Comparison of ENCODE assay signal across 1 cellular context in the genomic region with DNA sequence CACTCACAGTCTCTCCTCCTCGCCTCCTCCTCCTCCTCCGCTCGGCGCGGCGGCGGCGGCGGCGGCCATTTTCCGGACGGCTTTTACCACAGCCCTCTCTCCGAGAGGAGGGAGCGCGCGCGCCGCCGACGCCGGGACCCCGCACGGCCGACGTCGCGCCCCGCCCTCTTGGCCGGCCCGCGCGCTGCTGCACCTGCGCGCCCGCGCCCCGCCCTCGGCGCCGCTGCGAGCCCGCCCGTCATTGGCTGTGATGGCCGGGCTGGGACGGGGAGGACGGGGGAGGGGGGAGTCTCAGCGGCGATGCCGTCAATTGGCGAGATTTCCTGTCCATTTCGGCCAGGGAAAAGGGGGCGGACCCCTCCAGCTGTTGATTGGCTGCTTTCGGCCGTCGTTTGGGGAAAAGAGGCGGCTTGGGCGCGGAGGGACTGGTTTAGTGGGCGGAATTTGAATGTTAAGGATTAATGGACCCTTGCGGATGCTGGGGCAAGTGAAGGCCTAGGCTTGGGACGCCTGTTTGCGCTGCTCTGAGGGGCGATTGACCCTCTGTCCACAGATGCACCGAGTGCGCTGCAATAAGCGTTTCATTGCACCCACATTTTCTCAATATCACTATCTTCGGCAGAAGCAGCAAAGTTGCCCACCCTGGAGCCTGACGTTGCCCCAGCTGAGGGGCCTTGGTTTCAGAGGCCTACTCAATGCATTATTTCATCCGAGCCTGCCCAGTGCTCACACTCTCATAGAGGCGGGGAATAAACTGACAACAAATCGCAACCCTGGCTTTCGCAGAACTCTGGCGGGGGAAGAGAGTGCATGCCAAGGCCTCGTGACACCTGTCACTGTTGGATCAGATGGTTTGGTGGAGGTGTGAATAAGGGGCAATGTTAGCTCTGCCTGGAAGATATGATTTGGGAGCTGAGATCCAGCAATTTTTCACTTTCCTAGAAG.
TF ChIP-seq lines count a peak whose summit lies in the region.

A gene (minus strand): TSS at position 121 of the 945 bp plus-strand sequence.

TF ChIP-seq in K562, 482 proteins besides CTCF, POLR2A, EP300 and RAD21 (continued from another document and continues in another):
- TF ChIP-seq, protein P1, sequence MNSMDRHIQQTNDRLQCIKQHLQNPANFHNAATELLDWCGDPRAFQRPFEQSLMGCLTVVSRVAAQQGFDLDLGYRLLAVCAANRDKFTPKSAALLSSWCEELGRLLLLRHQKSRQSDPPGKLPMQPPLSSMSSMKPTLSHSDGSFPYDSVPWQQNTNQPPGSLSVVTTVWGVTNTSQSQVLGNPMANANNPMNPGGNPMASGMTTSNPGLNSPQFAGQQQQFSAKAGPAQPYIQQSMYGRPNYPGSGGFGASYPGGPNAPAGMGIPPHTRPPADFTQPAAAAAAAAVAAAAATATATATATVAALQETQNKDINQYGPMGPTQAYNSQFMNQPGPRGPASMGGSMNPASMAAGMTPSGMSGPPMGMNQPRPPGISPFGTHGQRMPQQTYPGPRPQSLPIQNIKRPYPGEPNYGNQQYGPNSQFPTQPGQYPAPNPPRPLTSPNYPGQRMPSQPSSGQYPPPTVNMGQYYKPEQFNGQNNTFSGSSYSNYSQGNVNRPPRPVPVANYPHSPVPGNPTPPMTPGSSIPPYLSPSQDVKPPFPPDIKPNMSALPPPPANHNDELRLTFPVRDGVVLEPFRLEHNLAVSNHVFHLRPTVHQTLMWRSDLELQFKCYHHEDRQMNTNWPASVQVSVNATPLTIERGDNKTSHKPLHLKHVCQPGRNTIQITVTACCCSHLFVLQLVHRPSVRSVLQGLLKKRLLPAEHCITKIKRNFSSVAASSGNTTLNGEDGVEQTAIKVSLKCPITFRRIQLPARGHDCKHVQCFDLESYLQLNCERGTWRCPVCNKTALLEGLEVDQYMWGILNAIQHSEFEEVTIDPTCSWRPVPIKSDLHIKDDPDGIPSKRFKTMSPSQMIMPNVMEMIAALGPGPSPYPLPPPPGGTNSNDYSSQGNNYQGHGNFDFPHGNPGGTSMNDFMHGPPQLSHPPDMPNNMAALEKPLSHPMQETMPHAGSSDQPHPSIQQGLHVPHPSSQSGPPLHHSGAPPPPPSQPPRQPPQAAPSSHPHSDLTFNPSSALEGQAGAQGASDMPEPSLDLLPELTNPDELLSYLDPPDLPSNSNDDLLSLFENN (IDR thresholded peaks at IDR 0.05; ENCODE audit: low read depth in 2 of 2, low read length in 2 of 2) = no peak
- TF ChIP-seq, protein P2, sequence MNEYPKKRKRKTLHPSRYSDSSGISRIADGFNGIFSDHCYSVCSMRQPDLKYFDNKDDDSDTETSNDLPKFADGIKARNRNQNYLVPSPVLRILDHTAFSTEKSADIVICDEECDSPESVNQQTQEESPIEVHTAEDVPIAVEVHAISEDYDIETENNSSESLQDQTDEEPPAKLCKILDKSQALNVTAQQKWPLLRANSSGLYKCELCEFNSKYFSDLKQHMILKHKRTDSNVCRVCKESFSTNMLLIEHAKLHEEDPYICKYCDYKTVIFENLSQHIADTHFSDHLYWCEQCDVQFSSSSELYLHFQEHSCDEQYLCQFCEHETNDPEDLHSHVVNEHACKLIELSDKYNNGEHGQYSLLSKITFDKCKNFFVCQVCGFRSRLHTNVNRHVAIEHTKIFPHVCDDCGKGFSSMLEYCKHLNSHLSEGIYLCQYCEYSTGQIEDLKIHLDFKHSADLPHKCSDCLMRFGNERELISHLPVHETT (CRISPR knock-in tag; conservative IDR thresholded peaks at IDR 0.05 in 1 of 2, IDR thresholded peaks at IDR 0.05 in 1 of 2) = no peak; a peak in 1 of 4 replicates
- TF ChIP-seq POLR2H (tag; IDR thresholded peaks at IDR 0.05; ENCODE audit: low read depth) (peak; percentile 56), RBFOX2 (IDR thresholded peaks at IDR 0.05; ENCODE audit: low read depth, low read length) (peak; percentile 67), MYC (IDR thresholded peaks at IDR 0.05; ENCODE audit: low read depth, low read length) (0 out of 2 replicates have a peak, but pooled peaks have one; percentile 8), MYC (CRISPR knock-in tag; IDR thresholded peaks at IDR 0.05; ENCODE audit: borderline replicate concordance, low read depth) (no peak), NONO (IDR thresholded peaks at IDR 0.05; ENCODE audit: low read depth in 2 of 2, low read length in 1 of 2) (peak in 1 of 2 experiments; percentile 32; a peak in 1 of 4 replicates), MBD2 (IDR thresholded peaks at IDR 0.05; ENCODE audit: borderline replicate concordance, low read depth) (peak; percentile 61; the same call in 1 of the 2 replicates), EHMT2 (IDR thresholded peaks at IDR 0.05) (no peak), NELFE (IDR thresholded peaks at IDR 0.05; ENCODE audit: insufficient read depth, insufficient read length) (no peak), DNMT1 (IDR thresholded peaks at IDR 0.05) (no peak), ASH1L (IDR thresholded peaks at IDR 0.05; ENCODE audit: borderline replicate concordance, low read depth, partially characterized antibody) (peak; percentile 53), GABPA (tag; conservative IDR thresholded peaks at IDR 0.05; ENCODE audit: low read depth) (peak; percentile 10), FOS (IDR thresholded peaks at IDR 0.05; ENCODE audit: extremely low read depth, insufficient read length) (peak; percentile 71), L3MBTL2 (IDR thresholded peaks at IDR 0.05) (peak; percentile 67), POLR2G (IDR thresholded peaks at IDR 0.05; ENCODE audit: low read depth, low read length) (peak; percentile 81), STAG1 (CRISPR knock-in tag; IDR thresholded peaks at IDR 0.05; ENCODE audit: borderline replicate concordance) (no peak), DACH1 (IDR thresholded peaks at IDR 0.05; ENCODE audit: partially characterized antibody) (peak; percentile 72), YY1 (IDR thresholded peaks at IDR 0.05; ENCODE audit: borderline replicate concordance in 1 of 3, control insufficient read depth in 1 of 3, extremely low read depth in 1 of 3, insufficient read depth in 3 of 3, insufficient read length in 1 of 3, insufficient replicate concordance in 2 of 3, low read depth in 1 of 3, low read length in 2 of 3) (peak; percentile 63 to 92 (median 88)), ZNF644 (tag; IDR thresholded peaks at IDR 0.05; ENCODE audit: low read depth) (no peak)
- TF ChIP-seq, protein P3, sequence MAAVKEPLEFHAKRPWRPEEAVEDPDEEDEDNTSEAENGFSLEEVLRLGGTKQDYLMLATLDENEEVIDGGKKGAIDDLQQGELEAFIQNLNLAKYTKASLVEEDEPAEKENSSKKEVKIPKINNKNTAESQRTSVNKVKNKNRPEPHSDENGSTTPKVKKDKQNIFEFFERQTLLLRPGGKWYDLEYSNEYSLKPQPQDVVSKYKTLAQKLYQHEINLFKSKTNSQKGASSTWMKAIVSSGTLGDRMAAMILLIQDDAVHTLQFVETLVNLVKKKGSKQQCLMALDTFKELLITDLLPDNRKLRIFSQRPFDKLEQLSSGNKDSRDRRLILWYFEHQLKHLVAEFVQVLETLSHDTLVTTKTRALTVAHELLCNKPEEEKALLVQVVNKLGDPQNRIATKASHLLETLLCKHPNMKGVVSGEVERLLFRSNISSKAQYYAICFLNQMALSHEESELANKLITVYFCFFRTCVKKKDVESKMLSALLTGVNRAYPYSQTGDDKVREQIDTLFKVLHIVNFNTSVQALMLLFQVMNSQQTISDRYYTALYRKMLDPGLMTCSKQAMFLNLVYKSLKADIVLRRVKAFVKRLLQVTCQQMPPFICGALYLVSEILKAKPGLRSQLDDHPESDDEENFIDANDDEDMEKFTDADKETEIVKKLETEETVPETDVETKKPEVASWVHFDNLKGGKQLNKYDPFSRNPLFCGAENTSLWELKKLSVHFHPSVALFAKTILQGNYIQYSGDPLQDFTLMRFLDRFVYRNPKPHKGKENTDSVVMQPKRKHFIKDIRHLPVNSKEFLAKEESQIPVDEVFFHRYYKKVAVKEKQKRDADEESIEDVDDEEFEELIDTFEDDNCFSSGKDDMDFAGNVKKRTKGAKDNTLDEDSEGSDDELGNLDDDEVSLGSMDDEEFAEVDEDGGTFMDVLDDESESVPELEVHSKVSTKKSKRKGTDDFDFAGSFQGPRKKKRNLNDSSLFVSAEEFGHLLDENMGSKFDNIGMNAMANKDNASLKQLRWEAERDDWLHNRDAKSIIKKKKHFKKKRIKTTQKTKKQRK (IDR thresholded peaks at IDR 0.05; ENCODE audit: borderline replicate concordance, low read depth, low read length) = peak; percentile 57; the same call in 1 of the 2 replicates
- TF ChIP-seq, protein P4, sequence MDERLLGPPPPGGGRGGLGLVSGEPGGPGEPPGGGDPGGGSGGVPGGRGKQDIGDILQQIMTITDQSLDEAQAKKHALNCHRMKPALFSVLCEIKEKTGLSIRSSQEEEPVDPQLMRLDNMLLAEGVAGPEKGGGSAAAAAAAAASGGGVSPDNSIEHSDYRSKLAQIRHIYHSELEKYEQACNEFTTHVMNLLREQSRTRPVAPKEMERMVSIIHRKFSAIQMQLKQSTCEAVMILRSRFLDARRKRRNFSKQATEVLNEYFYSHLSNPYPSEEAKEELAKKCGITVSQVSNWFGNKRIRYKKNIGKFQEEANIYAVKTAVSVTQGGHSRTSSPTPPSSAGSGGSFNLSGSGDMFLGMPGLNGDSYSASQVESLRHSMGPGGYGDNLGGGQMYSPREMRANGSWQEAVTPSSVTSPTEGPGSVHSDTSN (CRISPR knock-in tag; IDR thresholded peaks at IDR 0.05; ENCODE audit: low read depth) = peak; percentile 54
- TF ChIP-seq, protein P4 (tag; conservative IDR thresholded peaks at IDR 0.05; ENCODE audit: low read depth) = peak; percentile 92
- TF ChIP-seq, protein P5, sequence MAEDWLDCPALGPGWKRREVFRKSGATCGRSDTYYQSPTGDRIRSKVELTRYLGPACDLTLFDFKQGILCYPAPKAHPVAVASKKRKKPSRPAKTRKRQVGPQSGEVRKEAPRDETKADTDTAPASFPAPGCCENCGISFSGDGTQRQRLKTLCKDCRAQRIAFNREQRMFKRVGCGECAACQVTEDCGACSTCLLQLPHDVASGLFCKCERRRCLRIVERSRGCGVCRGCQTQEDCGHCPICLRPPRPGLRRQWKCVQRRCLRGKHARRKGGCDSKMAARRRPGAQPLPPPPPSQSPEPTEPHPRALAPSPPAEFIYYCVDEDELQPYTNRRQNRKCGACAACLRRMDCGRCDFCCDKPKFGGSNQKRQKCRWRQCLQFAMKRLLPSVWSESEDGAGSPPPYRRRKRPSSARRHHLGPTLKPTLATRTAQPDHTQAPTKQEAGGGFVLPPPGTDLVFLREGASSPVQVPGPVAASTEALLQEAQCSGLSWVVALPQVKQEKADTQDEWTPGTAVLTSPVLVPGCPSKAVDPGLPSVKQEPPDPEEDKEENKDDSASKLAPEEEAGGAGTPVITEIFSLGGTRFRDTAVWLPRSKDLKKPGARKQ (CRISPR knock-in tag; IDR thresholded peaks at IDR 0.05) = 0 out of 2 replicates have a peak, but pooled peaks have one; percentile 52
- TF ChIP-seq, protein P6, sequence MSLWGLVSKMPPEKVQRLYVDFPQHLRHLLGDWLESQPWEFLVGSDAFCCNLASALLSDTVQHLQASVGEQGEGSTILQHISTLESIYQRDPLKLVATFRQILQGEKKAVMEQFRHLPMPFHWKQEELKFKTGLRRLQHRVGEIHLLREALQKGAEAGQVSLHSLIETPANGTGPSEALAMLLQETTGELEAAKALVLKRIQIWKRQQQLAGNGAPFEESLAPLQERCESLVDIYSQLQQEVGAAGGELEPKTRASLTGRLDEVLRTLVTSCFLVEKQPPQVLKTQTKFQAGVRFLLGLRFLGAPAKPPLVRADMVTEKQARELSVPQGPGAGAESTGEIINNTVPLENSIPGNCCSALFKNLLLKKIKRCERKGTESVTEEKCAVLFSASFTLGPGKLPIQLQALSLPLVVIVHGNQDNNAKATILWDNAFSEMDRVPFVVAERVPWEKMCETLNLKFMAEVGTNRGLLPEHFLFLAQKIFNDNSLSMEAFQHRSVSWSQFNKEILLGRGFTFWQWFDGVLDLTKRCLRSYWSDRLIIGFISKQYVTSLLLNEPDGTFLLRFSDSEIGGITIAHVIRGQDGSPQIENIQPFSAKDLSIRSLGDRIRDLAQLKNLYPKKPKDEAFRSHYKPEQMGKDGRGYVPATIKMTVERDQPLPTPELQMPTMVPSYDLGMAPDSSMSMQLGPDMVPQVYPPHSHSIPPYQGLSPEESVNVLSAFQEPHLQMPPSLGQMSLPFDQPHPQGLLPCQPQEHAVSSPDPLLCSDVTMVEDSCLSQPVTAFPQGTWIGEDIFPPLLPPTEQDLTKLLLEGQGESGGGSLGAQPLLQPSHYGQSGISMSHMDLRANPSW (CRISPR knock-in tag; IDR thresholded peaks at IDR 0.05) = no peak
- TF ChIP-seq, protein P7, sequence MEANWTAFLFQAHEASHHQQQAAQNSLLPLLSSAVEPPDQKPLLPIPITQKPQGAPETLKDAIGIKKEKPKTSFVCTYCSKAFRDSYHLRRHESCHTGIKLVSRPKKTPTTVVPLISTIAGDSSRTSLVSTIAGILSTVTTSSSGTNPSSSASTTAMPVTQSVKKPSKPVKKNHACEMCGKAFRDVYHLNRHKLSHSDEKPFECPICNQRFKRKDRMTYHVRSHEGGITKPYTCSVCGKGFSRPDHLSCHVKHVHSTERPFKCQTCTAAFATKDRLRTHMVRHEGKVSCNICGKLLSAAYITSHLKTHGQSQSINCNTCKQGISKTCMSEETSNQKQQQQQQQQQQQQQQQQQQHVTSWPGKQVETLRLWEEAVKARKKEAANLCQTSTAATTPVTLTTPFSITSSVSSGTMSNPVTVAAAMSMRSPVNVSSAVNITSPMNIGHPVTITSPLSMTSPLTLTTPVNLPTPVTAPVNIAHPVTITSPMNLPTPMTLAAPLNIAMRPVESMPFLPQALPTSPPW (CRISPR knock-in tag; IDR thresholded peaks at IDR 0.05) = peak; percentile 92
- TF ChIP-seq, protein P8, sequence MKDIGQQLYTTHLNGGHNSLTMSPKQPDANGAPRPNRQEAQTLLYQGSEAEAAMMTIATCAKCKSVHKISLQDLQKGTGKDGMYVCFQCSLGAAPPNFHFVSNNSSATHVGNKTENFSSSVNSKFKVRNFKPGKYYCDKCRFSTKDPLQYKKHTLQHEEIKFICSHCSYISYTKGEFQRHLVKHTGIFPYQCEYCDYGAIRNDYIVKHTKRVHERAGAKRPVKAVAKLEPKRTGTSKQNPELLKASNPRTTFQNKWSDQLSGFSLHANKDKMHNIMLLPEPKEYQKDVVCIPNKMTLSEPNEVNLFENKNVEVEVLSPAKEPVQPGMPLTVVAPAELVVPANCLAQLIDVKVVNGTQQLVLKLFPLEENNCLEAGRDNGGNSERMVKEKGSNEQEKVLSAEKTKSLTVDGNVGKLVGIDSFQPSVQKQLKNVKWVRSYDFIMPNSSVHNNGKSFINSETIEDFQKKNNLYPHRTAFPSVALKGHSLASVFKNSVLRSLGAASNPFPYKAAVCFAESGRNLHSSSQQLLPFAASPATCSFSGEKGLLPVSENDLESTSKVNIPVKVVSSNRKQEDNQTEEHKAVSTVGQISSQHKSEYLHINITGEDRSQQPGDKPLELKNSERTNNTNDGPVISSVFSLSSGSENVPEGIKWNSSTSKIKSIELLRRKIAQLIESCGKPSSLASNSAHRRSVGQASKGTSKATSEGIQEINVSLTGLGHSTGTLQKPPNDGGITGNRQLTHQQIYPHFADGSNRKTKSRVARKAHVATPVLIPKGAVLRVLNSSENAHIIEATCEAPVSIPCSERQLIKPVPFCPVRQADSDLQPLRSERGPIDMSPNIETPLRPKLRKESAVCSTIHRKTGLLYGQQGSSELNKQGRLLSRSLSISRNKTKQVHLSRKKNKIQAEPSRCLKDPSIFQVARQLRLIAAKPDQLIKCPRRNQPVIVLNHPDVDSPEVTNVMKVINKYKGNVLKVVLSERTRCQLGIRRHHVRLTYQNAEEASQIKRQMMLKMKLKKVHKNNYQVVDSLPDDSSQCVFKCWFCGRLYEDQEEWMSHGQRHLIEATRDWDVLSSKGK (CRISPR knock-in tag; IDR thresholded peaks at IDR 0.05) = no peak
